9 cellular contexts compared by ENCODE assay signal in genomic region chr19:39824143-39825092, GRCh38. TPM values are rescaled to one million over a fixed set of nuclear protein-coding genes. Genes with fewer than 3 reads are reported as not detected.
DNase-seq lines count a peak whose midpoint lies in the region; ATAC-seq and TF ChIP-seq lines count a peak whose summit lies in the region.
"Had no signal": no experiment of that assay in that cellular context is flagged by ENCODE, and none has a peak within 500 bp of the region (broad histone marks: within the 10 kb centered on the region; RNA-seq: fewer than 3 reads in every experiment).

No MANE protein-coding gene starts in this region.

- H3K27ac ChIP-seq in CD4-positive, alpha-beta memory T cell (ENCODE audit: low read depth, low read length) = peak overlapping the region; percentile 60

- CTCF ChIA-PET in CD4-positive, alpha-beta memory T cell (lab: Charles Lee; ENCODE audit: partially characterized antibody) = interaction anchor here (0.8 to 2.0 kb wide), 4 partner anchors 9 to 146 kb away, joined by 3 to 7 read pairs (median 4); partner anchors contain the start of genes DYRK1B and PSMC4

- POLR2A ChIA-PET in CD4-positive, alpha-beta memory T cell (lab: Charles Lee; ENCODE audit: partially characterized antibody) = interaction anchor here (0.6 to 2.5 kb wide), 5 partner anchors 9 to 146 kb away, joined by 3 to 46 read pairs (median 3); partner anchors contain the start of genes DYRK1B and FBL

- peaks cover 24% of the 10 kb centered on the region for H3K4me1 ChIP-seq in CD4-positive, alpha-beta memory T cell (ENCODE audit: insufficient read depth, low read length)

- intact Hi-C loops in CD4-positive, alpha-beta memory T cell (cut with micrococcal nuclease) = loop anchor here (1.0 to 5.0 kb wide), 5 partner anchors 10 to 482 kb away; partner anchors contain the start of genes DYRK1B, FBL, PSMC4 and SAMD4B

- H3K36me3 Mint-ChIP-seq in CD4-positive, alpha-beta memory T cell = peaks cover 18 to 29% of the 10 kb centered on the region in 2 donors
- H3K36me3 Mint-ChIP-seq in activated T-helper 17 cell treated with anti-CD3 and anti-CD28 coated beads, Interleukin-2, amount 50 U/mL, for 72 hours (ENCODE audit: low read depth) = peaks cover 30% of the 10 kb centered on the region
- no peaks in the 10 kb centered on the region for H3K36me3 Mint-ChIP-seq in natural killer cell treated with Interleukin-12 subunit alpha and Interleukin-12 subunit beta and Interleukin-15 and Interleukin-18, amount 100 ng/mL, for 72 hours

- H3K27ac Mint-ChIP-seq in CD4-positive, alpha-beta memory T cell = no peak overlapping the region
- no peak overlapping the region for H3K27ac Mint-ChIP-seq in activated T-helper 17 cell treated with anti-CD3 and anti-CD28 coated beads, Interleukin-2, amount 50 U/mL, for 72 hours
- no peak overlapping the region for H3K27ac Mint-ChIP-seq in natural killer cell treated with Interleukin-12 subunit alpha and Interleukin-12 subunit beta and Interleukin-15 and Interleukin-18, amount 100 ng/mL, for 72 hours
- H3K27ac Mint-ChIP-seq: dendritic cell treated with granulocyte-macrophage colony-stimulating factor and Interleukin-4, amounts not matched to agents 40 ng/mL and 50 ng/mL, for 4 days had no signal

- H3K4me1 Mint-ChIP-seq in CD4-positive, alpha-beta memory T cell = peaks cover 7 to 16% (median 8%) of the 10 kb centered on the region in 4 donors
- H3K4me1 Mint-ChIP-seq in activated T-helper 17 cell treated with anti-CD3 and anti-CD28 coated beads, Interleukin-2, amount 50 U/mL, for 72 hours = peaks cover 4% of the 10 kb centered on the region
- H3K4me1 Mint-ChIP-seq in natural killer cell treated with Interleukin-12 subunit alpha and Interleukin-12 subunit beta and Interleukin-15 and Interleukin-18, amount 100 ng/mL, for 72 hours (ENCODE audit: low read depth in 2 of 2) = peaks cover 17 to 20% of the 10 kb centered on the region in 2 donors

- H3K4me3 Mint-ChIP-seq in CD4-positive, alpha-beta memory T cell = no peak overlapping the region
- no peak overlapping the region for H3K4me3 Mint-ChIP-seq in activated T-helper 17 cell treated with anti-CD3 and anti-CD28 coated beads, Interleukin-2, amount 50 U/mL, for 72 hours
- H3K4me3 Mint-ChIP-seq in natural killer cell treated with Interleukin-12 subunit alpha and Interleukin-12 subunit beta and Interleukin-15 and Interleukin-18, amount 100 ng/mL, for 72 hours = no peak overlapping the region
- H3K4me3 Mint-ChIP-seq: dendritic cell treated with granulocyte-macrophage colony-stimulating factor and Interleukin-4, amounts not matched to agents 40 ng/mL and 50 ng/mL, for 4 days had no signal

- H3K9me3 ChIP-seq in CD4-positive, alpha-beta memory T cell (ENCODE audit: control insufficient read depth in 1 of 2, low read length in 2 of 2) = no peaks in the 10 kb centered on the region

- H3K36me3 ChIP-seq in CD4-positive, alpha-beta memory T cell (ENCODE audit: insufficient read depth, low read length) = peaks cover 9% of the 10 kb centered on the region

- no peaks in the 10 kb centered on the region for H3K27me3 Mint-ChIP-seq in CD4-positive, alpha-beta memory T cell
- H3K27me3 Mint-ChIP-seq in activated T-helper 17 cell treated with anti-CD3 and anti-CD28 coated beads, Interleukin-2, amount 50 U/mL, for 72 hours = no peaks in the 10 kb centered on the region
- H3K27me3 Mint-ChIP-seq in natural killer cell treated with Interleukin-12 subunit alpha and Interleukin-12 subunit beta and Interleukin-15 and Interleukin-18, amount 100 ng/mL, for 72 hours = no peaks in the 10 kb centered on the region
- H3K27me3 Mint-ChIP-seq: dendritic cell treated with granulocyte-macrophage colony-stimulating factor and Interleukin-4, amounts not matched to agents 40 ng/mL and 50 ng/mL, for 4 days had no signal

- peak; percentile 74 for ATAC-seq in GM19467 (IDR thresholded peaks at IDR 0.05; ENCODE audit: unreplicated experiment)
- peak; percentile 99 for ATAC-seq in activated T-helper 17 cell treated with anti-CD3 and anti-CD28 coated beads, Interleukin-2, amount 50 U/mL, for 72 hours (replicated peaks)
- ATAC-seq in natural killer cell treated with Interleukin-12 subunit alpha and Interleukin-12 subunit beta and Interleukin-15 and Interleukin-18, amount 100 ng/mL, for 72 hours = peak; percentile 96 to 97

- no peak for TF ChIP-seq CTCF in fibroblast of villous mesenchyme (IDR thresholded peaks at IDR 0.05; ENCODE audit: insufficient read depth, low read depth, low read length)

- peak overlapping the region; percentile 67 to 85 for H3K4me3 ChIP-seq in CD4-positive, alpha-beta memory T cell (ENCODE audit: low read length in 2 of 2)
- H3K4me3 ChIP-seq in fibroblast of villous mesenchyme (ENCODE audit: low read depth, low read length) = peak overlapping the region; percentile 71

- DNase-seq in CD4-positive, alpha-beta memory T cell = peak; percentile 86 to 95 (median 88)
- DNase-seq in HT-29 (ENCODE audit: low spot score) (peak; percentile 89), OCI-M2 (lab: John Stamatoyannopoulos, UW; ENCODE audit: unreplicated experiment) (peak; percentile 95), fibroblast of villous mesenchyme (ENCODE audit: low read depth) (peak; percentile 89)
- DNase-seq in natural killer cell treated with Interleukin-12 subunit alpha and Interleukin-12 subunit beta and Interleukin-15 and Interleukin-18, amount 100 ng/mL, for 72 hours (ENCODE audit: low spot score) = peak; percentile 86
- DNase-seq in stimulated activated naive CD4-positive, alpha-beta T cell (lab: John Stamatoyannopoulos, UW) = peak; percentile 77 to 89 (median 86)

- H3K9me3 Mint-ChIP-seq in CD4-positive, alpha-beta memory T cell = no peaks in the 10 kb centered on the region
- no peaks in the 10 kb centered on the region for H3K9me3 Mint-ChIP-seq in activated T-helper 17 cell treated with anti-CD3 and anti-CD28 coated beads, Interleukin-2, amount 50 U/mL, for 72 hours
- no peaks in the 10 kb centered on the region for H3K9me3 Mint-ChIP-seq in natural killer cell treated with Interleukin-12 subunit alpha and Interleukin-12 subunit beta and Interleukin-15 and Interleukin-18, amount 100 ng/mL, for 72 hours
- H3K9me3 Mint-ChIP-seq: dendritic cell treated with granulocyte-macrophage colony-stimulating factor and Interleukin-4, amounts not matched to agents 40 ng/mL and 50 ng/mL, for 4 days had no signal

- H3K27me3 ChIP-seq in CD4-positive, alpha-beta memory T cell (ENCODE audit: insufficient read depth, low read length) = no peaks in the 10 kb centered on the region

RNA-seq across cellular contexts. Expression of gene DYRK1B, which starts 9.5 kb away (rescaled TPM):
- 10 to 100 TPM; 28.4 to 30.9 TPM for total RNA-seq in CD4-positive, alpha-beta memory T cell
- polyA plus RNA-seq in CD4-positive, alpha-beta memory T cell = 10 to 100 TPM in 1 of 2 donors, 1 to 10 TPM in 1; 7.0 to 15.0 TPM
- total RNA-seq in HT-29 (2014; rRNA removed; shearing (Covaris generic)) = 26.3 and 30.7 TPM in 2 replicates
- 10 to 100 TPM in 1 of 2 donors, 1 to 10 TPM in 1; 8.8 to 17.6 TPM for total RNA-seq in activated T-helper 17 cell treated with anti-CD3 and anti-CD28 coated beads, Interleukin-2, amount 50 U/mL, for 72 hours
- total RNA-seq in fibroblast of villous mesenchyme = 9.7 and 10.4 TPM in 2 replicates
- total RNA-seq in natural killer cell treated with Interleukin-12 subunit alpha and Interleukin-12 subunit beta and Interleukin-15 and Interleukin-18, amount 100 ng/mL, for 72 hours = 10 to 100 TPM in 1 of 2 donors, 1 to 10 TPM in 1; 7.5 to 10.5 TPM

RNA-seq across cellular contexts. Expression of gene FBL, which starts 21.8 kb away (rescaled TPM):
- 100 to 1,000 TPM; 282 to 295 TPM for total RNA-seq in CD4-positive, alpha-beta memory T cell
- 100 to 1,000 TPM; 173 to 174 TPM for polyA plus RNA-seq in CD4-positive, alpha-beta memory T cell
- total RNA-seq in HT-29 (2014; rRNA removed; shearing (Covaris generic)) = 575 and 717 TPM in 2 replicates
- 100 to 1,000 TPM; 513 to 639 TPM for total RNA-seq in activated T-helper 17 cell treated with anti-CD3 and anti-CD28 coated beads, Interleukin-2, amount 50 U/mL, for 72 hours
- 83.3 and 114 TPM in 2 replicates for total RNA-seq in fibroblast of villous mesenchyme
- 100 to 1,000 TPM; 304 to 505 TPM for total RNA-seq in natural killer cell treated with Interleukin-12 subunit alpha and Interleukin-12 subunit beta and Interleukin-15 and Interleukin-18, amount 100 ng/mL, for 72 hours

RNA-seq across cellular contexts. Expression of gene LEUTX, which starts 45.8 kb away (rescaled TPM):
- not detected for total RNA-seq in CD4-positive, alpha-beta memory T cell
- not detected for polyA plus RNA-seq in CD4-positive, alpha-beta memory T cell
- total RNA-seq in HT-29 (2014; rRNA removed; shearing (Covaris generic)) = not detected in 2 replicates
- total RNA-seq in activated T-helper 17 cell treated with anti-CD3 and anti-CD28 coated beads, Interleukin-2, amount 50 U/mL, for 72 hours = not detected
- total RNA-seq in fibroblast of villous mesenchyme = not detected in 2 replicates
- not detected for total RNA-seq in natural killer cell treated with Interleukin-12 subunit alpha and Interleukin-12 subunit beta and Interleukin-15 and Interleukin-18, amount 100 ng/mL, for 72 hours

Comparison
In these comparisons a context has a peak if more than half of its experiments do, and no peak if none do; other contexts are left out.
1. Peak in every context shown above with its lines: DNase-seq, ATAC-seq, H3K4me3 ChIP-seq and H3K27ac ChIP-seq.